In genomic region chr3:14261229-14261628, GRCh38 we compare ENCODE assay signal across 8 cellular contexts.
A peak's percentile ranks its signal among the peaks of the same experiment; 100 is the strongest.
DNase-seq lines count a peak whose midpoint lies in the region; ATAC-seq and TF ChIP-seq lines count a peak whose summit lies in the region.

No MANE protein-coding gene starts in this region.

- no peak overlapping the region for H3K4me3 Mint-ChIP-seq in activated T-cell treated with anti-CD3 and anti-CD28 coated beads, Interleukin-2, amount 50 U/mL, for 72 hours
- no peak overlapping the region for H3K4me3 Mint-ChIP-seq in neural crest cell
- H3K4me3 Mint-ChIP-seq in stimulated activated naive CD8-positive, alpha-beta T cell treated with anti-CD3 and anti-CD28 coated beads, Interleukin-15, amount 100 ng/mL, for 72 hours = no peak overlapping the region

- H3K4me1 Mint-ChIP-seq in activated T-cell treated with anti-CD3 and anti-CD28 coated beads, Interleukin-2, amount 50 U/mL, for 72 hours (ENCODE audit: low read depth) = no peaks in the 10 kb centered on the region
- H3K4me1 Mint-ChIP-seq in neural crest cell = peaks cover 20% of the 10 kb centered on the region
- no peaks in the 10 kb centered on the region for H3K4me1 Mint-ChIP-seq in stimulated activated naive CD8-positive, alpha-beta T cell treated with anti-CD3 and anti-CD28 coated beads, Interleukin-15, amount 100 ng/mL, for 72 hours

- DNase-seq in DMS153 (lab: John Stamatoyannopoulos, UW) (peak; percentile 0), HPDE6-E6E7 (ENCODE audit: extremely low spot score) (peak; percentile 39), RPMI7951 (ENCODE audit: low read depth) (peak; percentile 72), fibroblast of mammary gland (ENCODE audit: low read depth) (peak; percentile 77), neural crest cell (ENCODE audit: low read depth, low spot score) (peak; percentile 97)
- DNase-seq in activated T-cell treated with anti-CD3 and anti-CD28 coated beads, Interleukin-2, amount 50 U/mL, for 72 hours = peak; percentile 77 to 82
- DNase-seq in stimulated activated naive CD8-positive, alpha-beta T cell treated with anti-CD3 and anti-CD28 coated beads, Interleukin-15, amount 100 ng/mL, for 72 hours = peak; percentile 62 to 68

- H3K4me3 ChIP-seq in fibroblast of mammary gland (ENCODE audit: control insufficient read depth, low read depth, low read length) = no peak overlapping the region

- H3K9me3 Mint-ChIP-seq in activated T-cell treated with anti-CD3 and anti-CD28 coated beads, Interleukin-2, amount 50 U/mL, for 72 hours = no peaks in the 10 kb centered on the region
- no peaks in the 10 kb centered on the region for H3K9me3 Mint-ChIP-seq in neural crest cell
- H3K9me3 Mint-ChIP-seq in stimulated activated naive CD8-positive, alpha-beta T cell treated with anti-CD3 and anti-CD28 coated beads, Interleukin-15, amount 100 ng/mL, for 72 hours = no peaks in the 10 kb centered on the region

- H3K27ac Mint-ChIP-seq in activated T-cell treated with anti-CD3 and anti-CD28 coated beads, Interleukin-2, amount 50 U/mL, for 72 hours = no peak overlapping the region
- no peak overlapping the region for H3K27ac Mint-ChIP-seq in neural crest cell (ENCODE audit: unreplicated experiment)
- H3K27ac Mint-ChIP-seq in stimulated activated naive CD8-positive, alpha-beta T cell treated with anti-CD3 and anti-CD28 coated beads, Interleukin-15, amount 100 ng/mL, for 72 hours = no peak overlapping the region

- H3K36me3 Mint-ChIP-seq in activated T-cell treated with anti-CD3 and anti-CD28 coated beads, Interleukin-2, amount 50 U/mL, for 72 hours (ENCODE audit: insufficient read depth in 2 of 2) = no peaks in the 10 kb centered on the region
- no peaks in the 10 kb centered on the region for H3K36me3 Mint-ChIP-seq in neural crest cell (ENCODE audit: low read depth)

- peak; percentile 65 to 69 for ATAC-seq in activated T-cell treated with anti-CD3 and anti-CD28 coated beads, Interleukin-2, amount 50 U/mL, for 72 hours (replicated peaks in 1 of 2)
- ATAC-seq in stimulated activated naive CD8-positive, alpha-beta T cell treated with anti-CD3 and anti-CD28 coated beads, Interleukin-15, amount 100 ng/mL, for 72 hours = peak; percentile 61
- ATAC-seq in GM21367 (IDR thresholded peaks at IDR 0.05; ENCODE audit: unreplicated experiment) = no peak

- TF ChIP-seq CTCF in fibroblast of mammary gland (conservative IDR thresholded peaks at IDR 0.05; ENCODE audit: control insufficient read depth, insufficient read depth, low read depth, low read length) (peak; percentile 95), neural crest cell (conservative IDR thresholded peaks at IDR 0.05) (peak; percentile 98)

- H3K27me3 Mint-ChIP-seq in activated T-cell treated with anti-CD3 and anti-CD28 coated beads, Interleukin-2, amount 50 U/mL, for 72 hours (ENCODE audit: low read depth) = peaks cover 12% of the 10 kb centered on the region
- peaks cover 2% of the 10 kb centered on the region for H3K27me3 Mint-ChIP-seq in neural crest cell (ENCODE audit: low read depth)
- no peaks in the 10 kb centered on the region for H3K27me3 Mint-ChIP-seq in stimulated activated naive CD8-positive, alpha-beta T cell treated with anti-CD3 and anti-CD28 coated beads, Interleukin-15, amount 100 ng/mL, for 72 hours

Comparison
In these comparisons a context has a peak if more than half of its experiments do, and no peak if none do; other contexts are left out.
1. DNase-seq: peak in every context shown above with its lines; median percentile 97 in neural crest cell; 80 in activated T-cell treated with anti-CD3 and anti-CD28 coated beads, Interleukin-2, amount 50 U/mL, for 72 hours; 77 in fibroblast of mammary gland; 72 in RPMI7951; 65 in stimulated activated naive CD8-positive, alpha-beta T cell treated with anti-CD3 and anti-CD28 coated beads, Interleukin-15, amount 100 ng/mL, for 72 hours; 39 in HPDE6-E6E7; 0 in DMS153.